Comparison of ENCODE assay signal across 8 cellular contexts in genomic region chr21:43719748-43720538, GRCh38.
DNase-seq lines count a peak whose midpoint lies in the region; ATAC-seq and TF ChIP-seq lines count a peak whose summit lies in the region.

No MANE protein-coding gene starts in this region.

- DNase-seq in GM12864 (ENCODE audit: low read depth) (no peak), adipocyte (ENCODE audit: low read depth) (peak; percentile 64), NCI-H2029 treated with DMSO at 0.1 percent for 48 hours (lab: John Stamatoyannopoulos, UW) (no peak), NCI-H524 (lab: John Stamatoyannopoulos, UW) (no peak), iPS-NIHi7 (ENCODE audit: extremely low spot score) (no peak)

- no peak for TF ChIP-seq CTCF in GM12864 (IDR thresholded peaks at IDR 0.05; ENCODE audit: low read depth, low read length, missing control alignments)

- H3K4me1 ChIP-seq in adipocyte (ENCODE audit: control insufficient read depth, insufficient read depth, low read length): peaks cover 22% of the 10 kb centered on the region

- peaks cover 4% of the 10 kb centered on the region for H3K27me3 Mint-ChIP-seq in stimulated activated naive CD8-positive, alpha-beta T cell treated with anti-CD3 and anti-CD28 coated beads, Interleukin-15, Interleukin-2, amounts not matched to agents 100 ng/mL and 50 ng/mL, for 24 hours

- no peaks in the 10 kb centered on the region for H3K9me3 ChIP-seq in adipocyte (ENCODE audit: control insufficient read depth, low read length)
- H3K9me3 ChIP-seq in iPS-18c (ENCODE audit: control insufficient read depth, insufficient read depth, low read length): no peaks in the 10 kb centered on the region

- H3K36me3 ChIP-seq in adipocyte (ENCODE audit: control insufficient read depth, insufficient read depth, low read length, severe bottlenecking): peaks cover 19% of the 10 kb centered on the region

- peak overlapping the region; percentile 68 for H3K27ac Mint-ChIP-seq in stimulated activated naive CD8-positive, alpha-beta T cell treated with anti-CD3 and anti-CD28 coated beads, Interleukin-15, Interleukin-2, amounts not matched to agents 100 ng/mL and 50 ng/mL, for 24 hours

- no peaks in the 10 kb centered on the region for H3K9me3 Mint-ChIP-seq in stimulated activated naive CD8-positive, alpha-beta T cell treated with anti-CD3 and anti-CD28 coated beads, Interleukin-15, Interleukin-2, amounts not matched to agents 100 ng/mL and 50 ng/mL, for 24 hours

- no peaks in the 10 kb centered on the region for H3K36me3 Mint-ChIP-seq in stimulated activated naive CD8-positive, alpha-beta T cell treated with anti-CD3 and anti-CD28 coated beads, Interleukin-15, Interleukin-2, amounts not matched to agents 100 ng/mL and 50 ng/mL, for 24 hours (ENCODE audit: low read depth)

- peak overlapping the region; percentile 96 for H3K9ac ChIP-seq in adipocyte (ENCODE audit: low read length)

- H3K27me3 ChIP-seq in adipocyte (replicated peaks; ENCODE audit: control insufficient read depth, insufficient read depth, low read length): no peaks in the 10 kb centered on the region

- peak; percentile 9 for ATAC-seq in HG03175 (IDR thresholded peaks at IDR 0.05; ENCODE audit: unreplicated experiment)

- peaks cover 39% of the 10 kb centered on the region for H3K4me1 Mint-ChIP-seq in stimulated activated naive CD8-positive, alpha-beta T cell treated with anti-CD3 and anti-CD28 coated beads, Interleukin-15, Interleukin-2, amounts not matched to agents 100 ng/mL and 50 ng/mL, for 24 hours (ENCODE audit: low read depth)

- H3K4me3 ChIP-seq in GM12864 (ENCODE audit: low read depth, low read length) (peak overlapping the region; percentile 91), adipocyte (ENCODE audit: low read length) (peak overlapping the region; percentile 97), iPS-18c (ENCODE audit: insufficient read depth, low read depth, low read length) (peak overlapping the region; percentile 91)

- peak overlapping the region; percentile 87 for H3K4me3 Mint-ChIP-seq in stimulated activated naive CD8-positive, alpha-beta T cell treated with anti-CD3 and anti-CD28 coated beads, Interleukin-15, Interleukin-2, amounts not matched to agents 100 ng/mL and 50 ng/mL, for 24 hours
